ENCODE assay signal across 8 cellular contexts in genomic region chr12:27014859-27015729, GRCh38. TPM values are rescaled to one million over a fixed set of nuclear protein-coding genes. Genes with fewer than 3 reads are reported as not detected.
A peak's percentile ranks its signal among the peaks of the same experiment; 100 is the strongest.
DNase-seq lines count a peak whose midpoint lies in the region; ATAC-seq and TF ChIP-seq lines count a peak whose summit lies in the region.

No MANE protein-coding gene starts in this region.

- intact Hi-C loops in colonic mucosa (cut with DNase I) = loop anchor here (5.0 to 10.0 kb wide), 2 partner anchors 73 to 160 kb away; no protein-coding TSS in a partner anchor

- H3K9me3 ChIP-seq in colonic mucosa = no peaks in the 10 kb centered on the region

- no peaks in the 10 kb centered on the region for H3K36me3 ChIP-seq in colonic mucosa

- DNase-seq in NB4 (ENCODE audit: low read depth) (peak; percentile 66), colonic mucosa (peak; percentile 37), NCI-H2227 treated with DMSO at 0.1 percent for 48 hours (lab: John Stamatoyannopoulos, UW) (no peak), MV-4-11 (lab: John Stamatoyannopoulos, UW) (no peak)
- DNase-seq in naive thymus-derived CD8-positive, alpha-beta T cell = peak in 1 of 10 donors; percentile 15

- H3K4me3 ChIP-seq in GM08714 (ENCODE audit: low read length) (peak overlapping the region; percentile 55; the same call in 1 of the 2 replicates), NB4 (ENCODE audit: low read depth, low read length) (peak overlapping the region; percentile 77), colonic mucosa (peak overlapping the region; percentile 80)

- H3K36me3 Mint-ChIP-seq in naive thymus-derived CD8-positive, alpha-beta T cell = peaks cover 0 to 9% (median 4%) of the 10 kb centered on the region in 3 donors

- peak overlapping the region; percentile 81 to 97 (median 94) for H3K4me3 Mint-ChIP-seq in naive thymus-derived CD8-positive, alpha-beta T cell

- no peaks in the 10 kb centered on the region for H3K27me3 ChIP-seq in colonic mucosa

- H3K4me1 Mint-ChIP-seq in naive thymus-derived CD8-positive, alpha-beta T cell = peaks cover 20 to 46% (median 43%) of the 10 kb centered on the region in 4 donors

- POLR2A ChIA-PET in naive thymus-derived CD8-positive, alpha-beta T cell (lab: Charles Lee) = interaction anchor here (1.3 to 3.8 kb wide), 3 partner anchors 8 to 291 kb away, joined by 5 to 30 read pairs (median 24); partner anchors contain the start of genes ITPR2 and MED21

- peak overlapping the region; percentile 90 for H3K27ac ChIP-seq in colonic mucosa

- ATAC-seq in naive thymus-derived CD8-positive, alpha-beta T cell = no peak
- ATAC-seq in GM19452 (IDR thresholded peaks at IDR 0.05; ENCODE audit: unreplicated experiment) (no peak), GM21717 (IDR thresholded peaks at IDR 0.05; ENCODE audit: unreplicated experiment) (no peak)

- H3K27ac Mint-ChIP-seq in naive thymus-derived CD8-positive, alpha-beta T cell = peak overlapping the region; percentile 91 to 99 (median 96)

- H3K9me3 Mint-ChIP-seq in naive thymus-derived CD8-positive, alpha-beta T cell = no peaks in the 10 kb centered on the region

- H3K4me1 ChIP-seq in colonic mucosa = peaks cover 8% of the 10 kb centered on the region

- H3K27me3 Mint-ChIP-seq in naive thymus-derived CD8-positive, alpha-beta T cell = no peaks in the 10 kb centered on the region

- TF ChIP-seq CTCF in NB4 (IDR thresholded peaks at IDR 0.05; ENCODE audit: low read depth, low read length) = no peak
- TF ChIP-seq CTCF in colonic mucosa (IDR thresholded peaks at IDR 0.05) = no peak

- H3K9ac ChIP-seq in colonic mucosa (ENCODE audit: low read depth in 2 of 2, low read length in 2 of 2) = peak overlapping the region; percentile 82 to 95

- TF ChIP-seq POLR2A in NB4 (IDR thresholded peaks at IDR 0.05; ENCODE audit: extremely low read depth, insufficient read length) = no peak

RNA-seq across cellular contexts. Expression of gene TM7SF3, which starts 0.9 kb away (rescaled TPM):
- 10 to 100 TPM; 50.0 to 59.1 TPM for total RNA-seq in colonic mucosa
- total RNA-seq in naive thymus-derived CD8-positive, alpha-beta T cell = 10 to 100 TPM; 23.5 to 26.5 TPM
- polyA plus RNA-seq in naive thymus-derived CD8-positive, alpha-beta T cell = 10 to 100 TPM; 44.3 to 62.8 (median 51.4) TPM

RNA-seq across cellular contexts. Expression of gene MED21, which starts 7.3 kb away (rescaled TPM):
- total RNA-seq in colonic mucosa = 10 to 100 TPM; 44.5 to 45.1 TPM
- total RNA-seq in naive thymus-derived CD8-positive, alpha-beta T cell = 10 to 100 TPM; 68.6 to 86.3 TPM
- 10 to 100 TPM; 13.1 to 16.7 (median 16.5) TPM for polyA plus RNA-seq in naive thymus-derived CD8-positive, alpha-beta T cell

Comparison
In these comparisons a context has a peak if more than half of its experiments do, and no peak if none do; other contexts are left out.
1. DNase-seq: peak in NB4 (single experiment) and colonic mucosa (single experiment); none in NCI-H2227 treated with DMSO at 0.1 percent for 48 hours (single experiment) and MV-4-11 (single experiment).
2. Peak in every context shown above with its lines, with median percentiles within 50 percentile points of each other: H3K4me3 ChIP-seq.